ENCODE assay signal across 23 cellular contexts in the genomic region with DNA sequence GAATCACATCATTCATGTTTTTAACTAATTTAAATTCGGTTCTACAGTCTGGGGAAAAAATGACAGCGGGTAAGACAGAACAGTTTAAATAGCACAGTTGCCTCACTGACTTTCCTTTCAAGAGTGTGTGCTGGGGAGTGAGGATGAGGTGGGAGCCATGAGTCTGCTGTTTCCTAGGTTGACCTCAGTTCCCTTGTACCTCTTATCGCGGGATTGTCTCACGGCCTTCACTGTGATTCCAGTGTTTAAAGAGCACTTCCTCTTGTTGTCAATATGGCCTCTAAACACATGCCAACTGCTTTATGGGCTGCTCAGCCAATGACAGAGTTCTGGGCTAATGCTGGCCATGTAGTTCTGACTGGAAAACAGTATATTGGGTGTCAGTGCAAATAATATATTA. TPM values are rescaled to one million over a fixed set of nuclear protein-coding genes. Genes with fewer than 3 reads are reported as not detected.
"Had no signal": no experiment of that assay in that cellular context is flagged by ENCODE, and none has a peak within 500 bp of the region (broad histone marks: within the 10 kb centered on the region; RNA-seq: fewer than 3 reads in every experiment).

No MANE protein-coding gene starts in this region.

- H3K4me3 ChIP-seq: adrenal gland, body of pancreas, cardiac muscle cell, colonic mucosa, gastrocnemius medialis, hepatocyte, mucosa of descending colon, spleen, suprapubic skin, tibial artery had no signal

- DNase-seq: activated CD4-positive, alpha-beta T cell treated with anti-CD3 and anti-CD28 coated beads, Interleukin-2, amount 50 U/mL, for 1 hour; activated CD4-positive, CD25-positive, alpha-beta regulatory T cell treated with anti-CD3 and anti-CD28 coated beads, Interleukin-2, amount 50 U/mL, for 72 hours; activated CD8-positive, alpha-beta T cell treated with anti-CD3 and anti-CD28 coated beads for 36 hours; activated T-cell treated with anti-CD3 and anti-CD28 coated beads, Interleukin-2, amount 50 U/mL, for 4 hours; adrenal gland; aorta; body of pancreas; cerebellar nuclear complex; colonic mucosa; effector CD8-positive, alpha-beta T cell; gastrocnemius medialis; glutamatergic neuron; islet precursor cell; left cardiac atrium; left ventricle myocardium superior; mucosa of descending colon; right cardiac atrium; spleen; stimulated activated naive CD4-positive, alpha-beta T cell; tibial artery had no signal

- H3K9me3 ChIP-seq: adrenal gland, body of pancreas, colonic mucosa, gastrocnemius medialis, mucosa of descending colon, spleen, suprapubic skin, tibial artery had no signal

- H3K27ac ChIP-seq: adrenal gland, body of pancreas, cardiac muscle cell, colonic mucosa, gastrocnemius medialis, hepatocyte, spleen, suprapubic skin, tibial artery had no signal

- H3K79me2 ChIP-seq: hepatocyte had no signal

- H3K36me3 ChIP-seq: adrenal gland, cardiac muscle cell, colonic mucosa, gastrocnemius medialis, spleen, suprapubic skin, tibial artery had no signal

- H3K27me3 ChIP-seq: adrenal gland, body of pancreas, colonic mucosa, gastrocnemius medialis, spleen, suprapubic skin, tibial artery had no signal

- H3K4me2 ChIP-seq: hepatocyte had no signal

- H2AFZ ChIP-seq: hepatocyte had no signal

- H3K4me1 ChIP-seq: adrenal gland, body of pancreas, colonic mucosa, gastrocnemius medialis, spleen, suprapubic skin, tibial artery had no signal

RNA-seq across cellular contexts. Expression of a gene that starts 50.6 kb away (rescaled TPM):
- polyA plus RNA-seq: aorta had no signal
